Comparison of ENCODE assay signal across 8 cellular contexts in genomic region chr5:119315516-119315949, GRCh38. TPM values are rescaled to one million over a fixed set of nuclear protein-coding genes. Genes with fewer than 3 reads are reported as not detected.
DNase-seq lines count a peak whose midpoint lies in the region; ATAC-seq and TF ChIP-seq lines count a peak whose summit lies in the region.

No MANE protein-coding gene starts in this region.

- peak; percentile 74 for ATAC-seq in HG02623 (IDR thresholded peaks at IDR 0.05; ENCODE audit: unreplicated experiment)
- ATAC-seq in activated CD8-positive, alpha-beta T cell treated with anti-CD3 and anti-CD28 coated beads, Interleukin-2, amount 10 ng/mL, durations not matched to agents 7 days and 5 days = peak; percentile 77
- ATAC-seq in stimulated activated memory B cell treated with anti-CD40 and anti-IgM and Interleukin-4, amounts not matched to agents 10 μg/mL and 1 μg/mL and 100 μg/mL, for 72 hours = peak; percentile 89

- peaks cover 51% of the 10 kb centered on the region for H3K36me3 Mint-ChIP-seq in activated CD8-positive, alpha-beta T cell treated with anti-CD3 and anti-CD28 coated beads, Interleukin-2, amount 10 ng/mL, durations not matched to agents 7 days and 5 days (ENCODE audit: low read depth)
- H3K36me3 Mint-ChIP-seq in stimulated activated memory B cell treated with anti-CD40 and anti-IgM and Interleukin-4, amounts not matched to agents 10 μg/mL and 1 μg/mL and 100 μg/mL, for 72 hours = peaks cover 29% of the 10 kb centered on the region

- H3K4me1 Mint-ChIP-seq in activated CD8-positive, alpha-beta T cell treated with anti-CD3 and anti-CD28 coated beads, Interleukin-2, amount 10 ng/mL, durations not matched to agents 7 days and 5 days (ENCODE audit: low read depth) = peaks cover 94% of the 10 kb centered on the region
- peaks cover 86% of the 10 kb centered on the region for H3K4me1 Mint-ChIP-seq in stimulated activated memory B cell treated with anti-CD40 and anti-IgM and Interleukin-4, amounts not matched to agents 10 μg/mL and 1 μg/mL and 100 μg/mL, for 72 hours

- peak; percentile 55 for TF ChIP-seq CTCF in GM13976 (IDR thresholded peaks at IDR 0.05; ENCODE audit: borderline replicate concordance, control extremely low read depth, extremely low read depth, insufficient read depth, missing control alignments)

- in situ Hi-C loops in GM13976 (cut with MboI; ENCODE audit: low sequenced_read_pairs, unreplicated experiment) = no loop called here

- H3K9me3 Mint-ChIP-seq in activated CD8-positive, alpha-beta T cell treated with anti-CD3 and anti-CD28 coated beads, Interleukin-2, amount 10 ng/mL, durations not matched to agents 7 days and 5 days (ENCODE audit: insufficient read depth) = no peaks in the 10 kb centered on the region
- H3K9me3 Mint-ChIP-seq in stimulated activated memory B cell treated with anti-CD40 and anti-IgM and Interleukin-4, amounts not matched to agents 10 μg/mL and 1 μg/mL and 100 μg/mL, for 72 hours = no peaks in the 10 kb centered on the region

- CTCF ChIA-PET in activated CD8-positive, alpha-beta T cell treated with anti-CD3 and anti-CD28 coated beads, Interleukin-2, amount 10 ng/mL, durations not matched to agents 7 days and 5 days (lab: Charles Lee) = interaction anchor here (0.8 to 14.9 kb wide), 34 partner anchors 8 to 328 kb away, joined by 3 to 274 read pairs (median 8); partner anchors contain the start of genes DMXL1, DTWD2 and TNFAIP8

- peak; percentile 48 for DNase-seq in A172 (ENCODE audit: low spot score)
- DNase-seq in GM13976 (ENCODE audit: low spot score) = peak; percentile 63
- DNase-seq in MV-4-11 (lab: John Stamatoyannopoulos, UW) = peak; percentile 47
- DNase-seq in activated CD8-positive, alpha-beta T cell treated with anti-CD3 and anti-CD28 coated beads, Interleukin-2, amount 10 ng/mL, durations not matched to agents 7 days and 5 days = peak; percentile 74
- DNase-seq in glomerular visceral epithelial cell (ENCODE audit: extremely low spot score) = peak; percentile 47
- DNase-seq in midbrain (lab: John Stamatoyannopoulos, UW) = no peak

- H3K27ac Mint-ChIP-seq in activated CD8-positive, alpha-beta T cell treated with anti-CD3 and anti-CD28 coated beads, Interleukin-2, amount 10 ng/mL, durations not matched to agents 7 days and 5 days = peak overlapping the region; percentile 87
- peak overlapping the region; percentile 85 for H3K27ac Mint-ChIP-seq in stimulated activated memory B cell treated with anti-CD40 and anti-IgM and Interleukin-4, amounts not matched to agents 10 μg/mL and 1 μg/mL and 100 μg/mL, for 72 hours

- H3K4me3 Mint-ChIP-seq in activated CD8-positive, alpha-beta T cell treated with anti-CD3 and anti-CD28 coated beads, Interleukin-2, amount 10 ng/mL, durations not matched to agents 7 days and 5 days = peak overlapping the region; percentile 40
- H3K4me3 Mint-ChIP-seq in stimulated activated memory B cell treated with anti-CD40 and anti-IgM and Interleukin-4, amounts not matched to agents 10 μg/mL and 1 μg/mL and 100 μg/mL, for 72 hours = peak overlapping the region; percentile 59

- H3K27me3 Mint-ChIP-seq in activated CD8-positive, alpha-beta T cell treated with anti-CD3 and anti-CD28 coated beads, Interleukin-2, amount 10 ng/mL, durations not matched to agents 7 days and 5 days (ENCODE audit: low read depth) = no peaks in the 10 kb centered on the region
- H3K27me3 Mint-ChIP-seq in stimulated activated memory B cell treated with anti-CD40 and anti-IgM and Interleukin-4, amounts not matched to agents 10 μg/mL and 1 μg/mL and 100 μg/mL, for 72 hours = no peaks in the 10 kb centered on the region

- POLR2A ChIA-PET in activated CD8-positive, alpha-beta T cell treated with anti-CD3 and anti-CD28 coated beads, Interleukin-2, amount 10 ng/mL, durations not matched to agents 7 days and 5 days (lab: Charles Lee) = interaction anchor here (0.6 to 5.5 kb wide), 17 partner anchors 12 to 600 kb away, joined by 3 to 47 read pairs (median 4); no protein-coding TSS in a partner anchor

RNA-seq across cellular contexts. Expression of gene TNFAIP8, which starts 40.3 kb away (rescaled TPM):
- total RNA-seq in A172 (2014; rRNA removed; shearing (Covaris generic)) = 13.7 and 18.0 TPM in 2 replicates
- 100 to 1,000 TPM; 123 to 127 TPM for total RNA-seq in activated CD8-positive, alpha-beta T cell treated with anti-CD3 and anti-CD28 coated beads, Interleukin-2, amount 10 ng/mL, durations not matched to agents 7 days and 5 days
